In genomic region chr17:17073006-17073626, GRCh38 we compare ENCODE assay signal across 16 cellular contexts. TPM values are rescaled to one million over a fixed set of nuclear protein-coding genes. Genes with fewer than 3 reads are reported as not detected.
DNase-seq lines count a peak whose midpoint lies in the region; ATAC-seq and TF ChIP-seq lines count a peak whose summit lies in the region.
"Had no signal": no experiment of that assay in that cellular context is flagged by ENCODE, and none has a peak within 500 bp of the region (broad histone marks: within the 10 kb centered on the region; RNA-seq: fewer than 3 reads in every experiment).

No MANE protein-coding gene starts in this region.

- H3K27me3 ChIP-seq in esophagus squamous epithelium, result no peaks in the 10 kb centered on the region
- H3K27me3 ChIP-seq: left lung, tibial nerve had no signal

- no peak overlapping the region for H3K4me3 ChIP-seq in esophagus squamous epithelium
- H3K4me3 ChIP-seq: left lung, SK-N-MC, tibial nerve had no signal

- no peak overlapping the region for H3K4me3 Mint-ChIP-seq in activated CD4-positive, alpha-beta T cell treated with anti-CD3 and anti-CD28 coated beads for 36 hours
- no peak overlapping the region for H3K4me3 Mint-ChIP-seq in activated CD4-positive, alpha-beta T cell treated with anti-CD3 and anti-CD28 coated beads, Interleukin-2, amount 10 ng/mL, durations not matched to agents 7 days and 5 days
- no peak overlapping the region for H3K4me3 Mint-ChIP-seq in brain
- no peak overlapping the region for H3K4me3 Mint-ChIP-seq in stimulated activated effector memory CD8-positive, alpha-beta T cell treated with anti-CD3 and anti-CD28 coated beads, Interleukin-12 subunit alpha, Interleukin-12 subunit beta, amount 100 ng/mL, for 72 hours
- H3K4me3 Mint-ChIP-seq: activated CD4-positive, alpha-beta memory T cell treated with anti-CD3 and anti-CD28 coated beads, Interleukin-2, amount 10 ng/mL, durations not matched to agents 7 days and 5 days had no signal

- TF ChIP-seq CTCF in brain (conservative IDR thresholded peaks at IDR 0.05), result no peak
- no peak for TF ChIP-seq CTCF in esophagus squamous epithelium (IDR thresholded peaks at IDR 0.05)

- CTCF ChIA-PET in activated CD4-positive, alpha-beta T cell treated with anti-CD3 and anti-CD28 coated beads for 36 hours (lab: Charles Lee), result interaction anchor here (0.8 to 1.2 kb wide), 3 partner anchors 22 to 81 kb away, joined by 3 to 4 read pairs (median 3); no protein-coding TSS in a partner anchor
- CTCF ChIA-PET in activated CD4-positive, alpha-beta T cell treated with anti-CD3 and anti-CD28 coated beads, Interleukin-2, amount 10 ng/mL, durations not matched to agents 7 days and 5 days (lab: Charles Lee), result interaction anchor here (2.0 kb wide), 1 partner anchor 15 kb away, joined by 5 read pairs; no protein-coding TSS in a partner anchor

- POLR2A ChIA-PET in activated CD4-positive, alpha-beta T cell treated with anti-CD3 and anti-CD28 coated beads for 36 hours (lab: Charles Lee), result no interaction called here
- POLR2A ChIA-PET in activated CD4-positive, alpha-beta T cell treated with anti-CD3 and anti-CD28 coated beads, Interleukin-2, amount 10 ng/mL, durations not matched to agents 7 days and 5 days (lab: Charles Lee), result no interaction called here

- H3K36me3 ChIP-seq in esophagus squamous epithelium, result peaks cover 4 to 50% (median 6%) of the 10 kb centered on the region in 3 donors

- intact Hi-C loops in activated CD4-positive, alpha-beta T cell treated with anti-CD3 and anti-CD28 coated beads for 36 hours (cut with DNase I, micrococcal nuclease), result no loop called here
- intact Hi-C loops in esophagus squamous epithelium (cut with DNase I), result no loop called here

- peaks cover 22% of the 10 kb centered on the region for H3K36me3 Mint-ChIP-seq in activated CD4-positive, alpha-beta T cell treated with anti-CD3 and anti-CD28 coated beads for 36 hours (ENCODE audit: low read depth)
- peaks cover 29% of the 10 kb centered on the region for H3K36me3 Mint-ChIP-seq in activated CD4-positive, alpha-beta T cell treated with anti-CD3 and anti-CD28 coated beads, Interleukin-2, amount 10 ng/mL, durations not matched to agents 7 days and 5 days (ENCODE audit: low read depth)
- H3K36me3 Mint-ChIP-seq in brain, result peaks cover 54% of the 10 kb centered on the region
- peaks cover 36% of the 10 kb centered on the region for H3K36me3 Mint-ChIP-seq in stimulated activated effector memory CD8-positive, alpha-beta T cell treated with anti-CD3 and anti-CD28 coated beads, Interleukin-12 subunit alpha, Interleukin-12 subunit beta, amount 100 ng/mL, for 72 hours

- WGBS in esophagus squamous epithelium, 2 donors, result 79 to 84% methylated on average over 8 to 11 of the region's 14 CpGs

- peak overlapping the region; percentile 5 for H3K27ac Mint-ChIP-seq in activated CD4-positive, alpha-beta T cell treated with anti-CD3 and anti-CD28 coated beads for 36 hours
- H3K27ac Mint-ChIP-seq in activated CD4-positive, alpha-beta T cell treated with anti-CD3 and anti-CD28 coated beads, Interleukin-2, amount 10 ng/mL, durations not matched to agents 7 days and 5 days, result no peak overlapping the region
- peak overlapping the region in 3 of 5 experiments; percentile 17 to 84 (median 19) for H3K27ac Mint-ChIP-seq in brain
- peak overlapping the region; percentile 21 for H3K27ac Mint-ChIP-seq in stimulated activated effector memory CD8-positive, alpha-beta T cell treated with anti-CD3 and anti-CD28 coated beads, Interleukin-12 subunit alpha, Interleukin-12 subunit beta, amount 100 ng/mL, for 72 hours
- H3K27ac Mint-ChIP-seq: activated CD4-positive, alpha-beta memory T cell treated with anti-CD3 and anti-CD28 coated beads, Interleukin-2, amount 10 ng/mL, durations not matched to agents 7 days and 5 days; activated T-helper 2 cell treated with anti-CD3 and anti-CD28 coated beads, Interferon-gamma antibody, Interleukin-2, Interleukin-4, amounts not matched to agents 10 μg/mL and 5 μg/mL and 100 μg/mL, durations not matched to agents 14 hours and 24 hours and 36 hours had no signal

- no peak for TF ChIP-seq POLR2A in esophagus squamous epithelium (IDR thresholded peaks at IDR 0.05)

- no peak for DNase-seq in activated CD4-positive, alpha-beta T cell treated with anti-CD3 and anti-CD28 coated beads for 36 hours
- no peak for DNase-seq in activated CD4-positive, alpha-beta T cell treated with anti-CD3 and anti-CD28 coated beads, Interleukin-2, amount 10 ng/mL, durations not matched to agents 7 days and 5 days
- peak; percentile 55 for DNase-seq in islet precursor cell
- DNase-seq in stimulated activated effector memory CD8-positive, alpha-beta T cell treated with anti-CD3 and anti-CD28 coated beads, Interleukin-12 subunit alpha, Interleukin-12 subunit beta, amount 100 ng/mL, for 72 hours (ENCODE audit: low spot score in 2 of 2), result no peak
- DNase-seq in esophagus squamous epithelium (lab: John Stamatoyannopoulos, UW), result no peak
- DNase-seq in NCI-H1694 treated with DMSO at 0.1 percent for 48 hours (lab: John Stamatoyannopoulos, UW), result no peak
- DNase-seq: activated CD4-positive, alpha-beta memory T cell treated with anti-CD3 and anti-CD28 coated beads, Interleukin-2, amount 10 ng/mL, durations not matched to agents 7 days and 5 days; GOT3; NCI-H1417 treated with DMSO at 0.1 percent for 48 hours; NCI-H345 had no signal

- peaks cover 6% of the 10 kb centered on the region for H3K9me3 Mint-ChIP-seq in activated CD4-positive, alpha-beta T cell treated with anti-CD3 and anti-CD28 coated beads for 36 hours (ENCODE audit: low read depth)
- peaks cover 3% of the 10 kb centered on the region for H3K9me3 Mint-ChIP-seq in activated CD4-positive, alpha-beta T cell treated with anti-CD3 and anti-CD28 coated beads, Interleukin-2, amount 10 ng/mL, durations not matched to agents 7 days and 5 days
- peaks cover 8 to 16% (median 15%) of the 10 kb centered on the region in 5 experiments for H3K9me3 Mint-ChIP-seq in brain
- no peaks in the 10 kb centered on the region for H3K9me3 Mint-ChIP-seq in stimulated activated effector memory CD8-positive, alpha-beta T cell treated with anti-CD3 and anti-CD28 coated beads, Interleukin-12 subunit alpha, Interleukin-12 subunit beta, amount 100 ng/mL, for 72 hours
- H3K9me3 Mint-ChIP-seq: activated T-helper 2 cell treated with anti-CD3 and anti-CD28 coated beads, Interferon-gamma antibody, Interleukin-2, Interleukin-4, amounts not matched to agents 10 μg/mL and 5 μg/mL and 100 μg/mL, durations not matched to agents 14 hours and 24 hours and 36 hours had no signal

- H3K27me3 Mint-ChIP-seq in activated CD4-positive, alpha-beta T cell treated with anti-CD3 and anti-CD28 coated beads for 36 hours, result no peaks in the 10 kb centered on the region
- H3K27me3 Mint-ChIP-seq in activated CD4-positive, alpha-beta T cell treated with anti-CD3 and anti-CD28 coated beads, Interleukin-2, amount 10 ng/mL, durations not matched to agents 7 days and 5 days, result no peaks in the 10 kb centered on the region
- peaks cover 3% of the 10 kb centered on the region for H3K27me3 Mint-ChIP-seq in brain
- H3K27me3 Mint-ChIP-seq: activated CD4-positive, alpha-beta memory T cell treated with anti-CD3 and anti-CD28 coated beads, Interleukin-2, amount 10 ng/mL, durations not matched to agents 7 days and 5 days had no signal

- H3K4me1 Mint-ChIP-seq in activated CD4-positive, alpha-beta T cell treated with anti-CD3 and anti-CD28 coated beads for 36 hours, result peaks cover 56% of the 10 kb centered on the region
- peaks cover 42% of the 10 kb centered on the region for H3K4me1 Mint-ChIP-seq in activated CD4-positive, alpha-beta T cell treated with anti-CD3 and anti-CD28 coated beads, Interleukin-2, amount 10 ng/mL, durations not matched to agents 7 days and 5 days
- peaks cover 80% of the 10 kb centered on the region for H3K4me1 Mint-ChIP-seq in brain
- peaks cover 81% of the 10 kb centered on the region for H3K4me1 Mint-ChIP-seq in stimulated activated effector memory CD8-positive, alpha-beta T cell treated with anti-CD3 and anti-CD28 coated beads, Interleukin-12 subunit alpha, Interleukin-12 subunit beta, amount 100 ng/mL, for 72 hours

- H3K27ac ChIP-seq in esophagus squamous epithelium, result no peak overlapping the region
- H3K27ac ChIP-seq: left lung, SK-N-MC had no signal

- H3K9me3 ChIP-seq in esophagus squamous epithelium, result no peaks in the 10 kb centered on the region
- H3K9me3 ChIP-seq: left lung had no signal

- peak; percentile 11 for ATAC-seq in activated CD4-positive, alpha-beta T cell treated with anti-CD3 and anti-CD28 coated beads for 36 hours
- no peak for ATAC-seq in stimulated activated effector memory CD8-positive, alpha-beta T cell treated with anti-CD3 and anti-CD28 coated beads, Interleukin-12 subunit alpha, Interleukin-12 subunit beta, amount 100 ng/mL, for 72 hours
- no peak for ATAC-seq in GM21619 (IDR thresholded peaks at IDR 0.05; ENCODE audit: unreplicated experiment)
- ATAC-seq: left lung had no signal

- H3K4me1 ChIP-seq in esophagus squamous epithelium, result peaks cover 16 to 75% (median 41%) of the 10 kb centered on the region in 3 donors

RNA-seq across cellular contexts. Expression of gene MPRIP, which starts 30.9 kb away (rescaled TPM):
- total RNA-seq in activated CD4-positive, alpha-beta T cell treated with anti-CD3 and anti-CD28 coated beads for 36 hours, result 100 to 1,000 TPM; 131 to 179 TPM
- total RNA-seq in activated CD4-positive, alpha-beta T cell treated with anti-CD3 and anti-CD28 coated beads, Interleukin-2, amount 10 ng/mL, durations not matched to agents 7 days and 5 days, result 100 to 1,000 TPM; 234 to 261 TPM
- polyA plus RNA-seq in brain (ENCODE audit: insufficient read depth, low read depth, low replicate concordance), result 123 TPM
- 100 to 1,000 TPM in 3 of 4 donors, 10 to 100 TPM in 1; 65.7 to 168 (median 147) TPM for total RNA-seq in esophagus squamous epithelium
